Comparison of ENCODE assay signal across 26 cellular contexts in genomic region chr1:46112108-46112507, GRCh38.
"Had no signal": no experiment of that assay in that cellular context is flagged by ENCODE, and none has a peak within 500 bp of the region (broad histone marks: within the 10 kb centered on the region; RNA-seq: fewer than 3 reads in every experiment).

No MANE protein-coding gene starts in this region.

- H3K4me1 ChIP-seq: lower lobe of right lung, parathyroid adenoma, suprapubic skin, upper lobe of right lung had no signal

- H3K36me3 ChIP-seq: lower lobe of right lung, right atrium auricular region, suprapubic skin, thoracic aorta, tibial artery, upper lobe of right lung had no signal

- H2AFZ ChIP-seq: parathyroid adenoma had no signal

- ATAC-seq: left cardiac atrium; left lobe of liver; lower lobe of right lung; naive thymus-derived CD8-positive, alpha-beta T cell; sciatic nerve; stimulated activated effector memory CD8-positive, alpha-beta T cell treated with anti-CD3 and anti-CD28 coated beads, Interleukin-12 subunit alpha, Interleukin-12 subunit beta, amount 100 ng/mL, for 72 hours; upper lobe of right lung had no signal

- H3K9ac ChIP-seq: parathyroid adenoma had no signal

- H3K4me3 ChIP-seq: lower lobe of right lung, right atrium auricular region, skin epidermis, suprapubic skin, thoracic aorta, tibial artery, upper lobe of right lung had no signal

- H3K9me3 ChIP-seq: lower lobe of right lung, right atrium auricular region, suprapubic skin, thoracic aorta, tibial artery, upper lobe of right lung had no signal

- DNase-seq: hippocampal formation; kidney glomerular epithelial cell; left cardiac atrium; lower lobe of right lung; mammary epithelial cell; mesenchymal stem cell; naive thymus-derived CD8-positive, alpha-beta T cell; nucleus accumbens; stimulated activated CD4-positive, alpha-beta T cell treated with anti-CD3 and anti-CD28 coated beads, Interleukin-12 subunit alpha, Interleukin-12 subunit beta, amount 100 ng/mL, for 4 hours; stimulated activated CD4-positive, alpha-beta T cell treated with anti-CD3 and anti-CD28 coated beads, Interleukin-15, amount 100 ng/mL, for 24 hours; stimulated activated CD4-positive, alpha-beta T cell treated with anti-CD3 and anti-CD28 coated beads, Interleukin-2, amount 100 ng/mL, for 24 hours; stimulated activated CD4-positive, alpha-beta T cell treated with anti-CD3 and anti-CD28 coated beads, Interleukin-4, amount 100 ng/mL, for 1 hour; stimulated activated naive CD4-positive, alpha-beta T cell; tibial artery; trophoblast cell; upper lobe of right lung had no signal

- H3K27ac ChIP-seq: lower lobe of right lung, parathyroid adenoma, right atrium auricular region, skin epidermis, suprapubic skin, thoracic aorta, tibial artery, upper lobe of right lung had no signal

- FAIRE-seq: keratinocyte, urothelium cell line had no signal

- H3K27me3 ChIP-seq: right atrium auricular region, suprapubic skin, tibial artery, upper lobe of right lung had no signal
